ENCODE assay signal across 8 cellular contexts in genomic region chr1:169809370-169810095, GRCh38. TPM values are rescaled to one million over a fixed set of nuclear protein-coding genes. Genes with fewer than 3 reads are reported as not detected.
DNase-seq lines count a peak whose midpoint lies in the region; ATAC-seq and TF ChIP-seq lines count a peak whose summit lies in the region.

No MANE protein-coding gene starts in this region.

- intact Hi-C loops in mammary epithelial cell (cut with micrococcal nuclease) = loop anchor here (1.0 to 10.0 kb wide), 5 partner anchors 57 to 325 kb away; partner anchors contain the start of genes SELL and SLC19A2

- H3K4me2 ChIP-seq in mammary epithelial cell (ENCODE audit: insufficient read depth, low read depth, low read length) = no peak overlapping the region

- in situ Hi-C loops in GM13977 (cut with MboI; ENCODE audit: low pct_unique_long_range_greater_than_20kb, low sequenced_read_pairs, unreplicated experiment) (loop anchor here (25.0 kb wide), 1 partner anchor 222 kb away; the partner anchor contains the start of gene F5), mammary epithelial cell (cut with MboI; ENCODE audit: low sequenced_read_pairs in 2 of 2) (loop anchor here (25.0 kb wide), 2 partner anchors 197 to 247 kb away; no protein-coding TSS in a partner anchor)

- no peaks in the 10 kb centered on the region for H4K20me1 ChIP-seq in mammary epithelial cell (ENCODE audit: insufficient read depth, low read length)

- H3K27me3 ChIP-seq in BE2C = no peaks in the 10 kb centered on the region
- no peaks in the 10 kb centered on the region for H3K27me3 ChIP-seq in mammary epithelial cell (ENCODE audit: insufficient read depth, low read length)
- no peaks in the 10 kb centered on the region for H3K27me3 ChIP-seq in liver (ENCODE audit: control insufficient read depth in 4 of 4, insufficient read depth in 4 of 4, low read length in 3 of 4)

- CTCF ChIA-PET in mammary epithelial cell (lab: Charles Lee; ENCODE audit: low non-redundant PET) = interaction anchor here (0.5 to 1.0 kb wide), 2 partner anchors 92 to 98 kb away, joined by 5 read pairs; no protein-coding TSS in a partner anchor

- H3K36me3 ChIP-seq in BE2C (peaks cover 7% of the 10 kb centered on the region), mammary epithelial cell (ENCODE audit: insufficient read depth, low read length) (peaks cover 9% of the 10 kb centered on the region), liver (ENCODE audit: control insufficient read depth in 4 of 4, insufficient read depth in 3 of 4, low read depth in 1 of 4, low read length in 3 of 4) (peaks cover 0 to 11% (median 8%) of the 10 kb centered on the region in 4 donors)

- H3K9me3 ChIP-seq in BE2C = no peaks in the 10 kb centered on the region
- H3K9me3 ChIP-seq in mammary epithelial cell (replicated peaks; ENCODE audit: insufficient read depth, low read length) = no peaks in the 10 kb centered on the region
- no peaks in the 10 kb centered on the region for H3K9me3 ChIP-seq in liver (ENCODE audit: control insufficient read depth in 4 of 4, low read length in 3 of 4)

- peak; percentile 55 for TF ChIP-seq CTCF in BE2C (IDR thresholded peaks at IDR 0.05; ENCODE audit: low read depth, low read length)
- peak; percentile 58 for TF ChIP-seq CTCF in GM13977 (IDR thresholded peaks at IDR 0.05; ENCODE audit: extremely low read depth, insufficient read depth, missing control alignments)
- TF ChIP-seq CTCF in mammary epithelial cell (conservative IDR thresholded peaks at IDR 0.05 in 1 of 2, IDR thresholded peaks at IDR 0.05 in 1 of 2; ENCODE audit: extremely low read depth in 1 of 2, insufficient read depth in 1 of 2, low read depth in 1 of 2, low read length in 2 of 2) = peak; percentile 45 to 55
- peak; percentile 51 for TF ChIP-seq CTCF in liver (IDR thresholded peaks at IDR 0.05; ENCODE audit: low read depth, low read length, missing input control)

- H2AFZ ChIP-seq in mammary epithelial cell (ENCODE audit: low read depth, low read length) = no peak overlapping the region

- DNase-seq in BE2C (peak; percentile 20), GM13977 (ENCODE audit: low spot score) (peak; percentile 47), NCI-H526 treated with DMSO at 0.1 percent for 48 hours (lab: John Stamatoyannopoulos, UW) (peak; percentile 57), mammary epithelial cell (peak; percentile 9), SHP77 treated with DMSO at 0.1 percent for 48 hours (lab: John Stamatoyannopoulos, UW) (no peak)
- DNase-seq in activated T-cell treated with anti-CD3 and anti-CD28 coated beads, Interleukin-2, amount 50 U/mL, for 48 hours = no peak

- H3K9ac ChIP-seq in mammary epithelial cell (ENCODE audit: insufficient read depth, low read length) (no peak overlapping the region), liver (ENCODE audit: low read depth in 1 of 2, low read length in 2 of 2) (no peak overlapping the region)

- no peak overlapping the region for H3K27ac ChIP-seq in mammary epithelial cell (ENCODE audit: insufficient read depth, low read depth, low read length)
- no peak overlapping the region for H3K27ac ChIP-seq in liver (ENCODE audit: low read depth in 1 of 2, low read length in 2 of 2)

- 50% methylated on average over 4 of the region's 4 CpGs for WGBS in mammary epithelial cell (ENCODE audit: low coverage, missing lambda C conversion rate)
- 55% methylated on average over 4 of the region's 4 CpGs for WGBS in liver

- no peaks in the 10 kb centered on the region for H3K79me2 ChIP-seq in mammary epithelial cell (ENCODE audit: insufficient read depth, low read length)

- BruUV-seq in mammary epithelial cell (replicated peaks; lab: Mats Ljungman, UMichigan) = no TSS peak

- no peak overlapping the region for H3K4me3 ChIP-seq in BE2C (ENCODE audit: low read depth, low read length)
- no peak overlapping the region for H3K4me3 ChIP-seq in mammary epithelial cell (replicated peaks in 1 of 3; ENCODE audit: insufficient read depth in 1 of 3, low read depth in 2 of 3, low read length in 3 of 3)
- no peak overlapping the region for H3K4me3 ChIP-seq in liver (ENCODE audit: low read depth in 1 of 3, low read length in 3 of 3)

- TF ChIP-seq RAD21 in liver (IDR thresholded peaks at IDR 0.05) = peak; percentile 84 to 85

- ATAC-seq in GM21390 (IDR thresholded peaks at IDR 0.05; ENCODE audit: unreplicated experiment) = no peak

- dilution Hi-C loops in mammary epithelial cell (cut with HindIII; ENCODE audit: low sequenced_read_pairs) = no loop called here

- H3K4me1 ChIP-seq in BE2C (no peaks in the 10 kb centered on the region), mammary epithelial cell (ENCODE audit: insufficient read depth, low read length) (no peaks in the 10 kb centered on the region), liver (ENCODE audit: control insufficient read depth in 4 of 4, insufficient read depth in 4 of 4, low read length in 3 of 4) (no peaks in the 10 kb centered on the region)

TF ChIP-seq in liver, 16 proteins besides CTCF, POLR2A, EP300 and RAD21:
- TF ChIP-seq, protein P1, sequence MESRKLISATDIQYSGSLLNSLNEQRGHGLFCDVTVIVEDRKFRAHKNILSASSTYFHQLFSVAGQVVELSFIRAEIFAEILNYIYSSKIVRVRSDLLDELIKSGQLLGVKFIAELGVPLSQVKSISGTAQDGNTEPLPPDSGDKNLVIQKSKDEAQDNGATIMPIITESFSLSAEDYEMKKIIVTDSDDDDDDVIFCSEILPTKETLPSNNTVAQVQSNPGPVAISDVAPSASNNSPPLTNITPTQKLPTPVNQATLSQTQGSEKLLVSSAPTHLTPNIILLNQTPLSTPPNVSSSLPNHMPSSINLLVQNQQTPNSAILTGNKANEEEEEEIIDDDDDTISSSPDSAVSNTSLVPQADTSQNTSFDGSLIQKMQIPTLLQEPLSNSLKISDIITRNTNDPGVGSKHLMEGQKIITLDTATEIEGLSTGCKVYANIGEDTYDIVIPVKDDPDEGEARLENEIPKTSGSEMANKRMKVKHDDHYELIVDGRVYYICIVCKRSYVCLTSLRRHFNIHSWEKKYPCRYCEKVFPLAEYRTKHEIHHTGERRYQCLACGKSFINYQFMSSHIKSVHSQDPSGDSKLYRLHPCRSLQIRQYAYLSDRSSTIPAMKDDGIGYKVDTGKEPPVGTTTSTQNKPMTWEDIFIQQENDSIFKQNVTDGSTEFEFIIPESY (IDR thresholded peaks at IDR 0.05) = no peak

RNA-seq across cellular contexts. Expression of gene METTL18, which starts 14.8 kb away (rescaled TPM):
- polyA plus RNA-seq in BE2C (2012; ENCODE audit: insufficient read depth, insufficient read length, low read depth) = 13.8 TPM
- total RNA-seq in mammary epithelial cell (1 to 10 TPM; 4.3 to 6.0 TPM), liver (1 to 10 TPM; 2.9 to 3.5 TPM)
- polyA plus RNA-seq in mammary epithelial cell (2.6 TPM), liver (1 to 10 TPM; 2.1 to 5.0 TPM)
- not detected for polyA minus RNA-seq in mammary epithelial cell

Comparison
In these comparisons a context has a peak if more than half of its experiments do, and no peak if none do; other contexts are left out.
1. DNase-seq: peak in BE2C (single experiment), GM13977 (single experiment), NCI-H526 treated with DMSO at 0.1 percent for 48 hours (single experiment) and mammary epithelial cell (single experiment); none in SHP77 treated with DMSO at 0.1 percent for 48 hours (single experiment) and activated T-cell treated with anti-CD3 and anti-CD28 coated beads, Interleukin-2, amount 50 U/mL, for 48 hours (0 of 2).
2. Peak in every context shown above with its lines, with median percentiles within 50 percentile points of each other: CTCF ChIP-seq.